In the genomic region with DNA sequence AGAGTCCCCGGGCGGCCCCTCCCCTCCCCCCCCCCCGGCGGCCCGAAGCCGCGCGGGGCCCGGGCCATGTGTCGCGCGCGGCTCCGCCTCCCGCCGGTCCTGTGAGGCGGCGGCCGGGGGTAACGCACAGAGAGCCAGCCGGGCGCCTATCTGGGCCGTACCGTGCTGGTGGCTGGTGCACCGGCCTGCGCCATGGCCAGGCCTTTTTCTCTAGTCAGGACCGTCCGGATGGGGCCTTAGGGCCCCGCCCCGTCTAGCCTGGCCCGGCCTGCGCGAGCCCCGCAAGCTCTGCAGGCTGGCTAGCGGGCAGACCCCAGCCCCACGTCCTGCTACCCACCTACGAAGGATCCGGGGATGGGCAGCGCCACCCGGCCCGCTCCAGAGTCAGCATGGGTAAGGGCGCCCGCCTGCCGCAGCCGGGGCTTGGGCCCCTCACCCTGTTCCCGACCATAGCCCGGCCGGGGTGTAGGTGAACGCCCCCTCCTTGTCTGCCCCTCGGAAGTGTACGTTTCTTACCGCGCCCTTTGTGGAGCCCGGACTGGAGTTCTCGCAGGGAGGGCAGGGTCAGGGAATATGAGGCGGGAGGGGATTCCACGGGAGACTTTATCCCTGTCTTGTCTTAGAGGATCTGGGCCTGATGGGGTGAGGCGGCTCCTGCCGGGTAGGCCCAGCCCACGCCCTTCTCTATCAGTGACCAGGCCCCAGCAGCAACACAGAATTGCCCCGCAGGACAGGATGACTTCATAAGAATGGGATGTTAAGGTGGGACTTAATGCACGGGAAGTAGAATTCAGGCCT, we compare ENCODE assay signal across 8 cellular contexts. TPM values are rescaled to one million over a fixed set of nuclear protein-coding genes. Genes with fewer than 3 reads are reported as not detected.
DNase-seq lines count a peak whose midpoint lies in the region; ATAC-seq and TF ChIP-seq lines count a peak whose summit lies in the region.

A gene with protein sequence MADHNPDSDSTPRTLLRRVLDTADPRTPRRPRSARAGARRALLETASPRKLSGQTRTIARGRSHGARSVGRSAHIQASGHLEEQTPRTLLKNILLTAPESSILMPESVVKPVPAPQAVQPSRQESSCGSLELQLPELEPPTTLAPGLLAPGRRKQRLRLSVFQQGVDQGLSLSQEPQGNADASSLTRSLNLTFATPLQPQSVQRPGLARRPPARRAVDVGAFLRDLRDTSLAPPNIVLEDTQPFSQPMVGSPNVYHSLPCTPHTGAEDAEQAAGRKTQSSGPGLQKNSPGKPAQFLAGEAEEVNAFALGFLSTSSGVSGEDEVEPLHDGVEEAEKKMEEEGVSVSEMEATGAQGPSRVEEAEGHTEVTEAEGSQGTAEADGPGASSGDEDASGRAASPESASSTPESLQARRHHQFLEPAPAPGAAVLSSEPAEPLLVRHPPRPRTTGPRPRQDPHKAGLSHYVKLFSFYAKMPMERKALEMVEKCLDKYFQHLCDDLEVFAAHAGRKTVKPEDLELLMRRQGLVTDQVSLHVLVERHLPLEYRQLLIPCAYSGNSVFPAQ (minus strand): TSS at position 630 of the 798 bp plus-strand sequence. CDS start 13,834 bp downstream, outside the sequence.

- TF ChIP-seq CTCF in DOHH2 (IDR thresholded peaks at IDR 0.05; ENCODE audit: low read depth, low read length, poor library complexity, severe bottlenecking) (no peak), dorsolateral prefrontal cortex (IDR thresholded peaks at IDR 0.05 in 54 of 56, conservative IDR thresholded peaks at IDR 0.05 in 2 of 56; ENCODE audit: low read depth in 1 of 56, partially characterized antibody in 56 of 56) (peak in 6 of 56 donors; percentile 4 to 33 (median 10)), lower leg skin (IDR thresholded peaks at IDR 0.05) (no peak)

- WGBS in lower leg skin, 2 donors, result 0 to 1% methylated on average over 28 to 40 of the region's 62 CpGs

- H3K9me3 ChIP-seq in DOHH2 (ENCODE audit: control insufficient read depth, insufficient read depth, low read length) (no peaks in the 10 kb centered on the region), subcutaneous abdominal adipose tissue (ENCODE audit: control insufficient read depth in 5 of 5, low read length in 5 of 5) (no peaks in the 10 kb centered on the region)

- H3K4me2 ChIP-seq in DOHH2 (ENCODE audit: low read length), result peak within 1 kb of the TSS; percentile 78

- intact Hi-C loops in dorsolateral prefrontal cortex (cut with DNase I), result loop anchor here (2.0 to 10.0 kb wide), 3 partner anchors 35 to 178 kb away; a partner anchor contains a TSS
- intact Hi-C loops in lower leg skin (cut with DNase I; ENCODE audit: low total_unique reads), result no loop called here

- TF ChIP-seq POLR2A in lower leg skin (IDR thresholded peaks at IDR 0.05), result no peak

- H3K27ac ChIP-seq in DOHH2 (ENCODE audit: low read depth, low read length), result peak within 1 kb of the TSS; percentile 67
- peak within 1 kb of the TSS; percentile 84 to 100 (median 98) for H3K27ac ChIP-seq in dorsolateral prefrontal cortex
- H3K27ac ChIP-seq in subcutaneous abdominal adipose tissue (ENCODE audit: low read depth, low read length), result peak within 1 kb of the TSS; percentile 93

- H3K79me2 ChIP-seq in DOHH2 (ENCODE audit: control insufficient read depth, low read length), result peaks cover 92% of the 10 kb centered on the region

- no peaks in the 10 kb centered on the region for H3K27me3 ChIP-seq in DOHH2 (ENCODE audit: control insufficient read depth, low read length)
- H3K27me3 ChIP-seq in dorsolateral prefrontal cortex, result no peaks in the 10 kb centered on the region
- H3K27me3 ChIP-seq in subcutaneous abdominal adipose tissue (ENCODE audit: control insufficient read depth in 5 of 5, insufficient read depth in 4 of 5, low read length in 5 of 5), result no peaks in the 10 kb centered on the region

- H3K36me3 ChIP-seq in DOHH2 (ENCODE audit: control insufficient read depth, low read length) (peaks cover 25% of the 10 kb centered on the region), subcutaneous abdominal adipose tissue (ENCODE audit: control insufficient read depth in 5 of 5, insufficient read depth in 5 of 5, low read length in 5 of 5) (peaks cover 0 to 2% (median 0%) of the 10 kb centered on the region in 5 donors)

- DNase-seq in SW480 (ENCODE audit: low spot score) (peak; percentile 56), dorsolateral prefrontal cortex (peak in 8 of 10 donors; percentile 48 to 74 (median 61)), lower leg skin (ENCODE audit: low spot score in 2 of 2) (peak in 1 of 2 donors; percentile 88), NCI-H187 (lab: John Stamatoyannopoulos, UW) (no peak)

- peak; percentile 43 for ATAC-seq in GM19397 (IDR thresholded peaks at IDR 0.05; ENCODE audit: unreplicated experiment)
- peak; percentile 40 for ATAC-seq in HG03432 (IDR thresholded peaks at IDR 0.05; ENCODE audit: unreplicated experiment)

- H3K4me3 ChIP-seq in DOHH2 (ENCODE audit: low read length) (peak within 1 kb of the TSS; percentile 77), dorsolateral prefrontal cortex (peak within 1 kb of the TSS; percentile 59 to 100 (median 98)), lower leg skin (ENCODE audit: low read depth, poor library complexity, severe bottlenecking) (peak within 1 kb of the TSS; percentile 90), subcutaneous abdominal adipose tissue (ENCODE audit: low read depth in 1 of 5, low read length in 5 of 5) (peak within 1 kb of the TSS; percentile 68 to 94 (median 82))

- H3K9me2 ChIP-seq in DOHH2 (replicated peaks; ENCODE audit: control insufficient read depth, low read length), result no peaks in the 10 kb centered on the region

- peak within 1 kb of the TSS; percentile 17 to 97 (median 92) for H3K9ac ChIP-seq in subcutaneous abdominal adipose tissue (ENCODE audit: low read length in 5 of 5)

- H3F3A ChIP-seq in DOHH2 (ENCODE audit: control insufficient read depth, insufficient read depth), result peaks cover 7% of the 10 kb centered on the region; the same call in 1 of the 2 replicates

- peaks cover 7% of the 10 kb centered on the region for H4K20me1 ChIP-seq in DOHH2 (ENCODE audit: control insufficient read depth, insufficient read depth, low read depth, low read length)

- H3K4me1 ChIP-seq in DOHH2 (ENCODE audit: control insufficient read depth, low read length), result peaks cover 43% of the 10 kb centered on the region
- H3K4me1 ChIP-seq in subcutaneous abdominal adipose tissue (ENCODE audit: control insufficient read depth in 5 of 5, insufficient read depth in 5 of 5, low read length in 5 of 5), result peaks cover 19 to 57% (median 53%) of the 10 kb centered on the region in 5 donors

RNA-seq across cellular contexts. Expression of the gene that starts here (rescaled TPM):
- total RNA-seq in dorsolateral prefrontal cortex (10 to 100 TPM; 40.0 to 88.4 (median 54.9) TPM), lower leg skin (100 to 1,000 TPM in 3 of 4 donors, 10 to 100 TPM in 1; 77.6 to 205 (median 106) TPM)

Comparison
In these comparisons a context has a peak if more than half of its experiments do, and no peak if none do; other contexts are left out.
1. DNase-seq: peak in SW480 (single experiment) and dorsolateral prefrontal cortex (8 of 10); none in NCI-H187 (0 of 2).
2. Peak in every context shown above with its lines, with median percentiles within 50 percentile points of each other: H3K27ac ChIP-seq and H3K4me3 ChIP-seq.